Comparison of ENCODE assay signal across 20 cellular contexts in the genomic region with DNA sequence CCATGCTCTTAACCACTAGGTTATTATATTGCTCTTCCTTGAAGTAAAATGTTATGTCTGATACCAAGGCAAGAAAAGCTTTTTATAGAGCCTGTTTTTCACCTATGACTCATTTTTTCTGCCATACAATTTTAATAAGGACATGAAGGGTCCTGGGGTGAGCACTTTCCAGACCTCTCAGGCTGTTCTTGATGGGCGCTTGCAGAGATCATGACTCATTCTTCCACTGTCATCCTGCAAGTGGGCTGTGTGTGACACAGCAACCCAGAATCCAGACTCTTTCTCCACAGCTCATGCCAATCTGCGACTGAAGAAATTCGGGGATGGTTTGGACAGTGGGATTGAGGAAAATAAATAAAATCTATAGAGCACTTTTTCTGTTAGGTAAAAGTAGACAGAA.
A peak's percentile ranks its signal among the peaks of the same experiment; 100 is the strongest.
DNase-seq lines count a peak whose midpoint lies in the region; ATAC-seq, FAIRE-seq and TF ChIP-seq lines count a peak whose summit lies in the region.
"Had no signal": no experiment of that assay in that cellular context is flagged by ENCODE, and none has a peak within 500 bp of the region (broad histone marks: within the 10 kb centered on the region; RNA-seq: fewer than 3 reads in every experiment).

No MANE protein-coding gene starts in this region.

- intact Hi-C loops in MCF 10A (cut with micrococcal nuclease) (no loop called here), mammary epithelial cell (cut with micrococcal nuclease) (no loop called here), left colon (cut with DNase I, micrococcal nuclease) (no loop called here)

- CTCF ChIA-PET in MCF 10A (lab: Yijun Ruan, JAX) (no interaction called here), mammary epithelial cell (lab: Charles Lee; ENCODE audit: low non-redundant PET) (no interaction called here)

- TF ChIP-seq CTCF in MCF 10A (IDR thresholded peaks at IDR 0.05; ENCODE audit: unreplicated experiment) = no peak
- TF ChIP-seq CTCF in mammary epithelial cell (conservative IDR thresholded peaks at IDR 0.05 in 1 of 2, IDR thresholded peaks at IDR 0.05 in 1 of 2; ENCODE audit: extremely low read depth in 1 of 2, insufficient read depth in 1 of 2, low read depth in 1 of 2, low read length in 2 of 2) = no peak

- H3K27me3 ChIP-seq in mammary epithelial cell (ENCODE audit: insufficient read depth, low read length) = no peaks in the 10 kb centered on the region

- H3K4me2 ChIP-seq in mammary epithelial cell (ENCODE audit: insufficient read depth, low read depth, low read length) = no peak overlapping the region

- no peaks in the 10 kb centered on the region for H3K9me3 Mint-ChIP-seq in MCF 10A (ENCODE audit: unreplicated experiment)
- H3K9me3 Mint-ChIP-seq: activated CD4-positive, alpha-beta T cell treated with anti-CD3 and anti-CD28 coated beads, Interleukin-2, amount 10 ng/mL, durations not matched to agents 24 days and 14 days had no signal

- dilution Hi-C loops in mammary epithelial cell (cut with HindIII; ENCODE audit: low sequenced_read_pairs) = no loop called here

- DNase-seq in MCF 10A (ENCODE audit: unreplicated experiment) (peak; percentile 35), mammary epithelial cell (no peak), RPMI7951 (ENCODE audit: low read depth) (peak; percentile 85), fibroblast of peridontal ligament (ENCODE audit: extremely low read depth) (peak; percentile 45), urothelium cell line (ENCODE audit: low spot score) (peak; percentile 34), left colon (no peak), NCI-H187 treated with DMSO at 0.1 percent for 48 hours (lab: John Stamatoyannopoulos, UW) (no peak)
- no peak for DNase-seq in activated CD4-positive, alpha-beta T cell treated with anti-CD3 and anti-CD28 coated beads for 4 hours
- DNase-seq: activated CD4-positive, alpha-beta T cell treated with anti-CD3 and anti-CD28 coated beads, Interleukin-2, amount 10 ng/mL, durations not matched to agents 24 days and 14 days; activated T-cell treated with anti-CD3 and anti-CD28 coated beads, Interleukin-2, amount 50 U/mL, for 48 hours; Calu3; GOT3; KG1; NCI-H1436 treated with DMSO at 0.1 percent for 48 hours; stimulated activated CD4-positive, alpha-beta T cell treated with anti-CD3 and anti-CD28 coated beads, Interleukin-4, amount 100 ng/mL, for 4 hours had no signal

- 69% methylated on average over 3 of the region's 3 CpGs for WGBS in mammary epithelial cell (ENCODE audit: low coverage, missing lambda C conversion rate)

- FAIRE-seq in urothelium cell line (lab: Jason Lieb, UNC) = no peak

- no TSS peak for BruUV-seq in MCF 10A (replicated peaks; lab: Mats Ljungman, UMichigan)
- no TSS peak for BruUV-seq in mammary epithelial cell (replicated peaks; lab: Mats Ljungman, UMichigan)

- no peak for ATAC-seq in left colon
- ATAC-seq: esophagus mucosa; sciatic nerve; stimulated activated effector memory CD8-positive, alpha-beta T cell treated with anti-CD3 and anti-CD28 coated beads, Interleukin-12 subunit alpha, Interleukin-12 subunit beta, amount 100 ng/mL, for 72 hours had no signal

- H3K27me3 Mint-ChIP-seq in MCF 10A (ENCODE audit: insufficient read depth, unreplicated experiment) = no peaks in the 10 kb centered on the region
- H3K27me3 Mint-ChIP-seq: activated CD4-positive, alpha-beta T cell treated with anti-CD3 and anti-CD28 coated beads, Interleukin-2, amount 10 ng/mL, durations not matched to agents 24 days and 14 days; dendritic cell treated with granulocyte-macrophage colony-stimulating factor and Interleukin-4, amounts not matched to agents 40 ng/mL and 50 ng/mL, for 4 days had no signal

- no peak overlapping the region for H3K27ac ChIP-seq in mammary epithelial cell (ENCODE audit: insufficient read depth, low read depth, low read length)

- H3K4me3 Mint-ChIP-seq in MCF 10A (ENCODE audit: unreplicated experiment) = no peak overlapping the region
- H3K4me3 Mint-ChIP-seq: activated CD4-positive, alpha-beta T cell treated with anti-CD3 and anti-CD28 coated beads, Interleukin-2, amount 10 ng/mL, durations not matched to agents 24 days and 14 days; dendritic cell treated with granulocyte-macrophage colony-stimulating factor and Interleukin-4, amounts not matched to agents 40 ng/mL and 50 ng/mL, for 4 days; stimulated activated effector memory CD8-positive, alpha-beta T cell treated with anti-CD3 and anti-CD28 coated beads, Interleukin-12 subunit alpha, Interleukin-12 subunit beta, amount 100 ng/mL, for 72 hours had no signal

- H3K9me3 ChIP-seq in mammary epithelial cell (replicated peaks; ENCODE audit: insufficient read depth, low read length) = no peaks in the 10 kb centered on the region

- H2AFZ ChIP-seq in mammary epithelial cell (ENCODE audit: low read depth, low read length) = no peak overlapping the region

- POLR2A ChIA-PET in MCF 10A (lab: Yijun Ruan, JAX) = no interaction called here

- no peaks in the 10 kb centered on the region for H3K79me2 ChIP-seq in mammary epithelial cell (ENCODE audit: insufficient read depth, low read length)

- no peaks in the 10 kb centered on the region for H3K4me1 Mint-ChIP-seq in MCF 10A (ENCODE audit: insufficient read depth, unreplicated experiment)
- H3K4me1 Mint-ChIP-seq: activated CD4-positive, alpha-beta T cell treated with anti-CD3 and anti-CD28 coated beads, Interleukin-2, amount 10 ng/mL, durations not matched to agents 24 days and 14 days; stimulated activated effector memory CD8-positive, alpha-beta T cell treated with anti-CD3 and anti-CD28 coated beads, Interleukin-12 subunit alpha, Interleukin-12 subunit beta, amount 100 ng/mL, for 72 hours had no signal

- H4K20me1 ChIP-seq in mammary epithelial cell (ENCODE audit: insufficient read depth, low read length) = no peaks in the 10 kb centered on the region

- H3K4me3 ChIP-seq in mammary epithelial cell (replicated peaks in 1 of 3; ENCODE audit: insufficient read depth in 1 of 3, low read depth in 2 of 3, low read length in 3 of 3) = no peak overlapping the region
- H3K4me3 ChIP-seq: lung had no signal

- H3K36me3 Mint-ChIP-seq in MCF 10A (ENCODE audit: insufficient read depth, unreplicated experiment) = no peaks in the 10 kb centered on the region
- H3K36me3 Mint-ChIP-seq: stimulated activated effector memory CD8-positive, alpha-beta T cell treated with anti-CD3 and anti-CD28 coated beads, Interleukin-12 subunit alpha, Interleukin-12 subunit beta, amount 100 ng/mL, for 72 hours had no signal

- no peak overlapping the region for H3K9ac ChIP-seq in mammary epithelial cell (ENCODE audit: insufficient read depth, low read length)

- H3K27ac Mint-ChIP-seq in MCF 10A (ENCODE audit: low read depth, unreplicated experiment) = no peak overlapping the region
- H3K27ac Mint-ChIP-seq: activated CD4-positive, alpha-beta T cell treated with anti-CD3 and anti-CD28 coated beads, Interleukin-2, amount 10 ng/mL, durations not matched to agents 24 days and 14 days; dendritic cell treated with granulocyte-macrophage colony-stimulating factor and Interleukin-4, amounts not matched to agents 40 ng/mL and 50 ng/mL, for 4 days; stimulated activated effector memory CD8-positive, alpha-beta T cell treated with anti-CD3 and anti-CD28 coated beads, Interleukin-12 subunit alpha, Interleukin-12 subunit beta, amount 100 ng/mL, for 72 hours had no signal

- in situ Hi-C loops in mammary epithelial cell (cut with MboI; ENCODE audit: low sequenced_read_pairs in 2 of 2) = no loop called here

- no peaks in the 10 kb centered on the region for H3K4me1 ChIP-seq in mammary epithelial cell (ENCODE audit: insufficient read depth, low read length)

- no peaks in the 10 kb centered on the region for H3K36me3 ChIP-seq in mammary epithelial cell (ENCODE audit: insufficient read depth, low read length)

Comparison
In these comparisons a context has a peak if more than half of its experiments do, and no peak if none do; other contexts are left out.
1. DNase-seq: peak in MCF 10A (single experiment), RPMI7951 (single experiment), fibroblast of peridontal ligament (single experiment) and urothelium cell line (single experiment); none in mammary epithelial cell (single experiment), left colon (0 of 2), activated CD4-positive, alpha-beta T cell treated with anti-CD3 and anti-CD28 coated beads for 4 hours (0 of 2) and NCI-H187 treated with DMSO at 0.1 percent for 48 hours (single experiment).